14 cellular contexts compared by ENCODE assay signal in genomic region chr14:101916816-101917412, GRCh38. TPM values are rescaled to one million over a fixed set of nuclear protein-coding genes. Genes with fewer than 3 reads are reported as not detected.
A peak's percentile ranks its signal among the peaks of the same experiment; 100 is the strongest.
DNase-seq lines count a peak whose midpoint lies in the region; ATAC-seq, FAIRE-seq and TF ChIP-seq lines count a peak whose summit lies in the region.
"Had no signal": no experiment of that assay in that cellular context is flagged by ENCODE, and none has a peak within 500 bp of the region (broad histone marks: within the 10 kb centered on the region; RNA-seq: fewer than 3 reads in every experiment).

No MANE protein-coding gene starts in this region.

- POLR2A ChIA-PET in A549 (lab: Yijun Ruan, JAX), result no interaction called here
- POLR2A ChIA-PET in naive thymus-derived CD4-positive, alpha-beta T cell (lab: Charles Lee), result no interaction called here

- in situ Hi-C loops in brain microvascular endothelial cell (cut with HindIII; ENCODE audit: low pct_ligation_motif_present, low sequenced_read_pairs), result no loop called here

- no peaks in the 10 kb centered on the region for H3K9me3 Mint-ChIP-seq in endothelial cell (ENCODE audit: unreplicated experiment)
- H3K9me3 Mint-ChIP-seq in naive thymus-derived CD4-positive, alpha-beta T cell, result no peaks in the 10 kb centered on the region
- H3K9me3 Mint-ChIP-seq: HFFc6 had no signal

- no peak for TF ChIP-seq POLR2A in A549 (IDR thresholded peaks at IDR 0.05; ENCODE audit: low read length)
- TF ChIP-seq POLR2A in erythroblast (IDR thresholded peaks at IDR 0.05; ENCODE audit: low read length), result no peak

- no peak overlapping the region for H3K27ac Mint-ChIP-seq in endothelial cell (ENCODE audit: unreplicated experiment)
- H3K27ac Mint-ChIP-seq in naive thymus-derived CD4-positive, alpha-beta T cell, result peak overlapping the region in 8 of 9 donors; percentile 21 to 75 (median 50)
- H3K27ac Mint-ChIP-seq: activated naive CD8-positive, alpha-beta T cell; HFFc6 had no signal

- TF ChIP-seq CTCF in A549 (IDR thresholded peaks at IDR 0.05), result no peak
- no peak for TF ChIP-seq CTCF in endothelial cell (IDR thresholded peaks at IDR 0.05; ENCODE audit: unreplicated experiment)
- TF ChIP-seq CTCF in brain microvascular endothelial cell (IDR thresholded peaks at IDR 0.05; ENCODE audit: low read depth, low read length, missing control alignments), result no peak

- TF ChIP-seq RAD21 in A549 (conservative IDR thresholded peaks at IDR 0.05 in 1 of 2, IDR thresholded peaks at IDR 0.05 in 1 of 2), result no peak

- peak overlapping the region; percentile 56 for H3K4me3 Mint-ChIP-seq in endothelial cell (ENCODE audit: unreplicated experiment)
- no peak overlapping the region for H3K4me3 Mint-ChIP-seq in naive thymus-derived CD4-positive, alpha-beta T cell
- H3K4me3 Mint-ChIP-seq: activated naive CD8-positive, alpha-beta T cell; HFFc6 had no signal

- ATAC-seq in A549, result peak; percentile 24 to 39; a peak in 3 of 6 replicates
- ATAC-seq in naive thymus-derived CD4-positive, alpha-beta T cell, result no peak
- ATAC-seq in GM21825 (IDR thresholded peaks at IDR 0.05; ENCODE audit: unreplicated experiment), result no peak

- H3K9me3 ChIP-seq in A549, result no peaks in the 10 kb centered on the region
- no peaks in the 10 kb centered on the region for H3K9me3 ChIP-seq in NT2/D1 (ENCODE audit: insufficient read depth, low read length)
- H3K9me3 ChIP-seq in naive thymus-derived CD4-positive, alpha-beta T cell (ENCODE audit: control insufficient read depth in 2 of 3, low read length in 3 of 3), result no peaks in the 10 kb centered on the region

- no peak for DNase-seq in A549 (ENCODE audit: low read depth in 1 of 2, low spot score in 1 of 2)
- no peak for DNase-seq in NT2/D1 (ENCODE audit: low read depth, low spot score)
- no peak for DNase-seq in endothelial cell (ENCODE audit: low spot score)
- DNase-seq in naive thymus-derived CD4-positive, alpha-beta T cell, result no peak
- DNase-seq in erythroblast (lab: John Stamatoyannopoulos, UW), result no peak
- no peak for DNase-seq in brain microvascular endothelial cell
- no peak for DNase-seq in NCI-H2107 (lab: John Stamatoyannopoulos, UW)
- DNase-seq: AML-193; HFFc6; NCI-H2081 treated with DMSO at 0.1 percent for 48 hours; stimulated activated CD4-positive, alpha-beta T cell treated with anti-CD3 and anti-CD28 coated beads, Interleukin-15, amount 100 ng/mL, for 24 hours had no signal

- H3K36me3 Mint-ChIP-seq in endothelial cell (ENCODE audit: low read depth, unreplicated experiment), result peaks cover 30% of the 10 kb centered on the region
- peaks cover 6 to 45% (median 10%) of the 10 kb centered on the region in 5 donors for H3K36me3 Mint-ChIP-seq in naive thymus-derived CD4-positive, alpha-beta T cell

- no peak for TF ChIP-seq EP300 in A549 (IDR thresholded peaks at IDR 0.05)

- H3K9ac ChIP-seq in NT2/D1 (ENCODE audit: insufficient read length, low read depth), result peak overlapping the region; percentile 12
- H3K9ac ChIP-seq: KMS-11 had no signal

- H3K4me1 Mint-ChIP-seq in endothelial cell (ENCODE audit: unreplicated experiment), result peaks cover 18% of the 10 kb centered on the region
- H3K4me1 Mint-ChIP-seq in naive thymus-derived CD4-positive, alpha-beta T cell, result peaks cover 0 to 9% (median 3%) of the 10 kb centered on the region in 7 donors

- H3K4me1 ChIP-seq in A549, result no peaks in the 10 kb centered on the region
- peaks cover 17% of the 10 kb centered on the region for H3K4me1 ChIP-seq in NT2/D1 (ENCODE audit: insufficient read depth, insufficient read length)
- H3K4me1 ChIP-seq in naive thymus-derived CD4-positive, alpha-beta T cell (ENCODE audit: control insufficient read depth in 2 of 2, insufficient read depth in 2 of 2, low read length in 2 of 2), result no peaks in the 10 kb centered on the region

- no peak for FAIRE-seq in A549 (lab: Jason Lieb, UNC)

- intact Hi-C loops in naive thymus-derived CD4-positive, alpha-beta T cell (cut with micrococcal nuclease), result no loop called here

- CTCF ChIA-PET in A549 (lab: Yijun Ruan, JAX), result interaction anchor here (1.1 kb wide), 1 partner anchor 146 kb away, joined by 6 read pairs; no protein-coding TSS in a partner anchor
- CTCF ChIA-PET in naive thymus-derived CD4-positive, alpha-beta T cell (lab: Charles Lee), result no interaction called here

- peaks cover 18% of the 10 kb centered on the region for H3K36me3 ChIP-seq in NT2/D1 (ENCODE audit: insufficient read depth, insufficient read length, low read length)
- peaks cover 15 to 91% (median 22%) of the 10 kb centered on the region in 3 experiments for H3K36me3 ChIP-seq in naive thymus-derived CD4-positive, alpha-beta T cell (ENCODE audit: control insufficient read depth in 2 of 3, insufficient read depth in 3 of 3, low read length in 3 of 3)
- peaks cover 10% of the 10 kb centered on the region for H3K36me3 ChIP-seq in brain microvascular endothelial cell (replicated peaks)

- H3K4me3 ChIP-seq in A549 (no peak overlapping the region), NT2/D1 (ENCODE audit: insufficient read length, low read depth) (no peak overlapping the region), brain microvascular endothelial cell (ENCODE audit: low read depth, low read length) (no peak overlapping the region)
- no peak overlapping the region for H3K4me3 ChIP-seq in naive thymus-derived CD4-positive, alpha-beta T cell (ENCODE audit: low read length)

- H3K27ac ChIP-seq in A549 (no peak overlapping the region), brain microvascular endothelial cell (no peak overlapping the region)
- no peak overlapping the region for H3K27ac ChIP-seq in naive thymus-derived CD4-positive, alpha-beta T cell (ENCODE audit: low read depth, low read length)
- H3K27ac ChIP-seq: KMS-11 had no signal

- H3K27me3 ChIP-seq in NT2/D1 (ENCODE audit: insufficient read depth, insufficient read length) (no peaks in the 10 kb centered on the region), brain microvascular endothelial cell (replicated peaks) (no peaks in the 10 kb centered on the region)
- no peaks in the 10 kb centered on the region for H3K27me3 ChIP-seq in naive thymus-derived CD4-positive, alpha-beta T cell (ENCODE audit: control insufficient read depth in 2 of 2, insufficient read depth in 2 of 2, low read length in 2 of 2)

- WGBS in A549 (ENCODE audit: missing lambda C conversion rate), result 91% methylated on average over 18 of the region's 18 CpGs

- H3K27me3 Mint-ChIP-seq in endothelial cell (ENCODE audit: unreplicated experiment), result peaks cover 7% of the 10 kb centered on the region
- no peaks in the 10 kb centered on the region for H3K27me3 Mint-ChIP-seq in naive thymus-derived CD4-positive, alpha-beta T cell
- H3K27me3 Mint-ChIP-seq: activated naive CD8-positive, alpha-beta T cell had no signal

- no peak overlapping the region for H3K4me2 ChIP-seq in A549
- H3K4me2 ChIP-seq: KMS-11 had no signal

TF ChIP-seq in A549, 52 proteins besides CTCF, POLR2A, EP300 and RAD21:
- TF ChIP-seq TFCP2L1 (CRISPR knock-in tag; IDR thresholded peaks at IDR 0.05), result no peak
- TF ChIP-seq, protein P1, sequence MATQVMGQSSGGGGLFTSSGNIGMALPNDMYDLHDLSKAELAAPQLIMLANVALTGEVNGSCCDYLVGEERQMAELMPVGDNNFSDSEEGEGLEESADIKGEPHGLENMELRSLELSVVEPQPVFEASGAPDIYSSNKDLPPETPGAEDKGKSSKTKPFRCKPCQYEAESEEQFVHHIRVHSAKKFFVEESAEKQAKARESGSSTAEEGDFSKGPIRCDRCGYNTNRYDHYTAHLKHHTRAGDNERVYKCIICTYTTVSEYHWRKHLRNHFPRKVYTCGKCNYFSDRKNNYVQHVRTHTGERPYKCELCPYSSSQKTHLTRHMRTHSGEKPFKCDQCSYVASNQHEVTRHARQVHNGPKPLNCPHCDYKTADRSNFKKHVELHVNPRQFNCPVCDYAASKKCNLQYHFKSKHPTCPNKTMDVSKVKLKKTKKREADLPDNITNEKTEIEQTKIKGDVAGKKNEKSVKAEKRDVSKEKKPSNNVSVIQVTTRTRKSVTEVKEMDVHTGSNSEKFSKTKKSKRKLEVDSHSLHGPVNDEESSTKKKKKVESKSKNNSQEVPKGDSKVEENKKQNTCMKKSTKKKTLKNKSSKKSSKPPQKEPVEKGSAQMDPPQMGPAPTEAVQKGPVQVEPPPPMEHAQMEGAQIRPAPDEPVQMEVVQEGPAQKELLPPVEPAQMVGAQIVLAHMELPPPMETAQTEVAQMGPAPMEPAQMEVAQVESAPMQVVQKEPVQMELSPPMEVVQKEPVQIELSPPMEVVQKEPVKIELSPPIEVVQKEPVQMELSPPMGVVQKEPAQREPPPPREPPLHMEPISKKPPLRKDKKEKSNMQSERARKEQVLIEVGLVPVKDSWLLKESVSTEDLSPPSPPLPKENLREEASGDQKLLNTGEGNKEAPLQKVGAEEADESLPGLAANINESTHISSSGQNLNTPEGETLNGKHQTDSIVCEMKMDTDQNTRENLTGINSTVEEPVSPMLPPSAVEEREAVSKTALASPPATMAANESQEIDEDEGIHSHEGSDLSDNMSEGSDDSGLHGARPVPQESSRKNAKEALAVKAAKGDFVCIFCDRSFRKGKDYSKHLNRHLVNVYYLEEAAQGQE (IDR thresholded peaks at IDR 0.05), result no peak
- TF ChIP-seq ZFP36 (IDR thresholded peaks at IDR 0.05; ENCODE audit: borderline replicate concordance, partially characterized antibody), result no peak
- no peak for TF ChIP-seq JUNB (IDR thresholded peaks at IDR 0.05)
- TF ChIP-seq CHD4 (IDR thresholded peaks at IDR 0.05; ENCODE audit: borderline replicate concordance), result no peak
- no peak for TF ChIP-seq E2F6 (IDR thresholded peaks at IDR 0.05; ENCODE audit: borderline replicate concordance, low read depth)

RNA-seq across cellular contexts. Expression of gene DYNC1H1, which starts 47.5 kb away (rescaled TPM):
- polyA plus RNA-seq in A549 (2011; rRNA removed) (187 and 379 TPM in 2 replicates), A549 (2017; fragmentation: RNase III; extraction: RNeasy Plus Mini Kit Qiagen cat#74134 plus additional on column Dnase treatment) (154 to 197 TPM (median 177 TPM) in 3 replicates)
- polyA plus RNA-seq in A549 (2012; cell fraction: cytosol; rRNA removed), result 156 and 163 TPM in 2 replicates
- 1,193 and 1,318 TPM in 2 replicates for polyA plus RNA-seq in A549 (2012; cell fraction: nucleus; rRNA removed)
- 837 and 1,039 TPM in 2 replicates for polyA minus RNA-seq in A549 (2011; rRNA and poly(A)+ RNA removed)
- 662 TPM for total RNA-seq in endothelial cell (ENCODE audit: unreplicated experiment)
- 100 to 1,000 TPM; 252 to 310 (median 273) TPM for total RNA-seq in naive thymus-derived CD4-positive, alpha-beta T cell
- polyA plus RNA-seq in naive thymus-derived CD4-positive, alpha-beta T cell, result 10 to 100 TPM; 28.9 to 39.8 TPM

Comparison
In these comparisons a context has a peak if more than half of its experiments do, and no peak if none do; other contexts are left out.
1. ATAC-seq: peak in A549 (2 of 2); none in naive thymus-derived CD4-positive, alpha-beta T cell (single experiment) and GM21825 (single experiment).